Comparison of ENCODE assay signal across 24 cellular contexts in genomic region chr5:61678966-61679365, GRCh38.
DNase-seq lines count a peak whose midpoint lies in the region; ATAC-seq, FAIRE-seq and TF ChIP-seq lines count a peak whose summit lies in the region.
"Had no signal": no experiment of that assay in that cellular context is flagged by ENCODE, and none has a peak within 500 bp of the region (broad histone marks: within the 10 kb centered on the region; RNA-seq: fewer than 3 reads in every experiment).

No MANE protein-coding gene starts in this region.

- DNase-seq in DMS 273 (lab: John Stamatoyannopoulos, UW; ENCODE audit: unreplicated experiment) (peak; percentile 28), DMS 273 treated with DMSO at 0.1 percent for 48 hours (lab: John Stamatoyannopoulos, UW) (no peak), NCI-H460 (ENCODE audit: extremely low read depth, low read depth) (peak; percentile 26), H1 (ENCODE audit: low read depth in 1 of 2, low spot score in 2 of 2) (no peak), progenitor cell of endocrine pancreas (ENCODE audit: low spot score, unreplicated experiment) (no peak), dermis blood vessel endothelial cell (no peak)
- no peak for DNase-seq in natural killer cell treated with Interleukin-12 subunit alpha and Interleukin-12 subunit beta and Interleukin-15 and Interleukin-18, amount 100 ng/mL, for 72 hours (ENCODE audit: low spot score)
- DNase-seq: 8988T; activated CD4-positive, alpha-beta T cell treated with anti-CD3 and anti-CD28 coated beads, Interleukin-2, amount 10 ng/mL, durations not matched to agents 24 days and 14 days; Kasumi-1; lower lobe of right lung; NCI-H1048; NCI-H2081; NCI-H510A treated with DMSO at 0.1 percent for 48 hours; nucleus accumbens; T-cell; upper lobe of right lung had no signal

- no peak overlapping the region for H3K56ac ChIP-seq in H1 (replicated peaks; ENCODE audit: insufficient read length, low read depth, low read length)

- TF ChIP-seq CTCF in H1 (IDR thresholded peaks at IDR 0.05; ENCODE audit: control extremely low read depth in 1 of 3, insufficient read depth in 1 of 3, low read depth in 1 of 3, low read length in 3 of 3) (peak; percentile 50 to 68 (median 64)), progenitor cell of endocrine pancreas (IDR thresholded peaks at IDR 0.05; ENCODE audit: unreplicated experiment) (peak; percentile 29)

- H3K4me2 ChIP-seq in H1 (ENCODE audit: insufficient read depth in 1 of 2, low read depth in 2 of 2, low read length in 2 of 2), result no peak overlapping the region

- no peaks in the 10 kb centered on the region for H3K36me3 ChIP-seq in H1 (ENCODE audit: control insufficient read depth in 2 of 4, insufficient read depth in 4 of 4, low read length in 3 of 4)
- H3K36me3 ChIP-seq: lower lobe of right lung, upper lobe of right lung had no signal

- no peaks in the 10 kb centered on the region for H3K79me2 ChIP-seq in H1 (ENCODE audit: control insufficient read depth in 1 of 2, insufficient read depth in 2 of 2, low read length in 2 of 2)

- peaks cover 23% of the 10 kb centered on the region for H3K27me3 Mint-ChIP-seq in progenitor cell of endocrine pancreas
- peaks cover 4 to 16% of the 10 kb centered on the region in 2 donors for H3K27me3 Mint-ChIP-seq in natural killer cell treated with Interleukin-12 subunit alpha and Interleukin-12 subunit beta and Interleukin-15 and Interleukin-18, amount 100 ng/mL, for 72 hours

- no peak overlapping the region for H3K14ac ChIP-seq in H1 (ENCODE audit: insufficient read length)

- no peaks in the 10 kb centered on the region for H3K79me1 ChIP-seq in H1 (ENCODE audit: low read depth, low read length)

- no peak overlapping the region for H3K23ac ChIP-seq in H1 (ENCODE audit: insufficient read length)

- no peak overlapping the region for H2BK120ac ChIP-seq in H1 (replicated peaks; ENCODE audit: low read depth, low read length)

- H3K4me1 Mint-ChIP-seq in progenitor cell of endocrine pancreas (ENCODE audit: low read depth), result peaks cover 25% of the 10 kb centered on the region
- no peaks in the 10 kb centered on the region for H3K4me1 Mint-ChIP-seq in natural killer cell treated with Interleukin-12 subunit alpha and Interleukin-12 subunit beta and Interleukin-15 and Interleukin-18, amount 100 ng/mL, for 72 hours (ENCODE audit: low read depth in 2 of 2)
- H3K4me1 Mint-ChIP-seq: activated CD4-positive, alpha-beta T cell treated with anti-CD3 and anti-CD28 coated beads, Interleukin-2, amount 10 ng/mL, durations not matched to agents 24 days and 14 days; T-cell had no signal

- peak; percentile 42 for FAIRE-seq in H1 (lab: Jason Lieb, UNC)
- FAIRE-seq: endometrium, keratinocyte had no signal

- WGBS in H1 (ENCODE audit: extremely low coverage in 1 of 2, insufficient coverage in 1 of 2, insufficient read length in 1 of 2, insufficient replicate concordance in 2 of 2, low coverage in 1 of 2, low lambda C conversion rate in 2 of 2, missing lambda C conversion rate in 1 of 2), 2 experiments, result 67% methylated on average over 4 of the region's 4 CpGs; no CpG with 5 or more reads in 1 of the 2 experiments

- no peak for TF ChIP-seq POLR2A in H1 (IDR thresholded peaks at IDR 0.05; ENCODE audit: control extremely low read depth in 1 of 2, low read depth in 2 of 2, low read length in 2 of 2)

- H3K9ac ChIP-seq in H1 (replicated peaks in 1 of 4; ENCODE audit: extremely low read depth in 1 of 4, low read depth in 3 of 4, low read length in 3 of 4), result no peak overlapping the region

- no peak overlapping the region for H2AK5ac ChIP-seq in H1 (ENCODE audit: low read depth, low read length)

- peak overlapping the region; percentile 87 for H2AFZ ChIP-seq in H1 (ENCODE audit: low read length)

- H3K9me3 Mint-ChIP-seq in progenitor cell of endocrine pancreas (ENCODE audit: low read depth), result no peaks in the 10 kb centered on the region
- no peaks in the 10 kb centered on the region for H3K9me3 Mint-ChIP-seq in natural killer cell treated with Interleukin-12 subunit alpha and Interleukin-12 subunit beta and Interleukin-15 and Interleukin-18, amount 100 ng/mL, for 72 hours
- H3K9me3 Mint-ChIP-seq: activated CD4-positive, alpha-beta T cell treated with anti-CD3 and anti-CD28 coated beads, Interleukin-2, amount 10 ng/mL, durations not matched to agents 24 days and 14 days; activated naive CD4-positive, alpha-beta T cell treated with anti-CD3 and anti-CD28 coated beads, Interleukin-2, amount 50 U/mL, for 72 hours; T-cell had no signal

- peaks cover 0 to 2% (median 0%) of the 10 kb centered on the region in 4 experiments; a peak in 3 of 7 replicates for H3K4me1 ChIP-seq in H1 (replicated peaks in 1 of 4; ENCODE audit: control insufficient read depth in 3 of 4, insufficient read depth in 4 of 4, low read length in 3 of 4)
- H3K4me1 ChIP-seq: Caco-2, lower lobe of right lung, upper lobe of right lung had no signal

- POLR2A ChIA-PET in H1 (lab: Charles Lee; ENCODE audit: partially characterized antibody), result interaction anchor here (0.7 kb wide), 1 partner anchor 10 kb away, joined by 3 read pairs; no protein-coding TSS in a partner anchor

- no peak overlapping the region for H2BK20ac ChIP-seq in H1 (ENCODE audit: low read length)

- no peak overlapping the region for H3K4me3 ChIP-seq in H1 (ENCODE audit: extremely low read depth in 1 of 4, insufficient read depth in 2 of 4, low read depth in 3 of 4, low read length in 4 of 4)
- H3K4me3 ChIP-seq: lower lobe of right lung, upper lobe of right lung had no signal

- no peaks in the 10 kb centered on the region for H3K27me3 ChIP-seq in H1 (replicated peaks in 1 of 4; ENCODE audit: control insufficient read depth in 3 of 4, extremely low read depth in 1 of 4, insufficient read depth in 3 of 4, low read length in 3 of 4)
- H3K27me3 ChIP-seq: upper lobe of right lung had no signal

- TF ChIP-seq RAD21 in H1 (IDR thresholded peaks at IDR 0.05 in 1 of 2, conservative IDR thresholded peaks at IDR 0.05 in 1 of 2; ENCODE audit: low read depth in 2 of 2, low read length in 2 of 2), result peak; percentile 50 to 55; a peak in 3 of 4 replicates

- CTCF ChIA-PET in H1 (lab: Charles Lee; ENCODE audit: partially characterized antibody), result interaction anchor here (0.5 to 7.3 kb wide), 32 partner anchors 9 to 690 kb away, joined by 3 to 51 read pairs (median 4); no protein-coding TSS in a partner anchor

- H3K27ac ChIP-seq in H1 (ENCODE audit: low read depth, low read length), result no peak overlapping the region
- H3K27ac ChIP-seq: lower lobe of right lung, upper lobe of right lung had no signal

- H3K36me3 Mint-ChIP-seq in progenitor cell of endocrine pancreas (ENCODE audit: insufficient read depth), result no peaks in the 10 kb centered on the region
- H3K36me3 Mint-ChIP-seq in natural killer cell treated with Interleukin-12 subunit alpha and Interleukin-12 subunit beta and Interleukin-15 and Interleukin-18, amount 100 ng/mL, for 72 hours, result no peaks in the 10 kb centered on the region
- H3K36me3 Mint-ChIP-seq: activated naive CD4-positive, alpha-beta T cell treated with anti-CD3 and anti-CD28 coated beads, Interleukin-2, amount 50 U/mL, for 72 hours; T-cell had no signal

- no peak overlapping the region for H2BK5ac ChIP-seq in H1 (ENCODE audit: low read depth, low read length)

- H2BK12ac ChIP-seq in H1 (ENCODE audit: low read depth, low read length), result no peak overlapping the region

- H2BK15ac ChIP-seq in H1 (ENCODE audit: low read length), result peak overlapping the region; percentile 67; the same call in 1 of the 2 replicates

- no peak for TF ChIP-seq EP300 in H1 (IDR thresholded peaks at IDR 0.05; ENCODE audit: borderline replicate concordance in 1 of 2, low read depth in 2 of 2, low read length in 2 of 2)

- H3K4me3 Mint-ChIP-seq in progenitor cell of endocrine pancreas (ENCODE audit: low read depth), result no peak overlapping the region
- no peak overlapping the region for H3K4me3 Mint-ChIP-seq in natural killer cell treated with Interleukin-12 subunit alpha and Interleukin-12 subunit beta and Interleukin-15 and Interleukin-18, amount 100 ng/mL, for 72 hours
- H3K4me3 Mint-ChIP-seq: activated CD4-positive, alpha-beta T cell treated with anti-CD3 and anti-CD28 coated beads, Interleukin-2, amount 10 ng/mL, durations not matched to agents 24 days and 14 days; B cell; T-cell had no signal

- no peak overlapping the region for H3K18ac ChIP-seq in H1 (ENCODE audit: extremely low read depth, low read length)

- H4K5ac ChIP-seq in H1 (ENCODE audit: insufficient read length, low read depth, low read length), result no peak overlapping the region

- H4K91ac ChIP-seq in H1 (replicated peaks; ENCODE audit: insufficient read length, low read length), result peak overlapping the region; percentile 25

- no peak overlapping the region for H3K27ac Mint-ChIP-seq in progenitor cell of endocrine pancreas
- H3K27ac Mint-ChIP-seq in natural killer cell treated with Interleukin-12 subunit alpha and Interleukin-12 subunit beta and Interleukin-15 and Interleukin-18, amount 100 ng/mL, for 72 hours, result no peak overlapping the region
- H3K27ac Mint-ChIP-seq: activated CD4-positive, alpha-beta T cell treated with anti-CD3 and anti-CD28 coated beads, Interleukin-2, amount 10 ng/mL, durations not matched to agents 24 days and 14 days; activated naive CD4-positive, alpha-beta T cell treated with anti-CD3 and anti-CD28 coated beads, Interleukin-2, amount 50 U/mL, for 72 hours; B cell; T-cell had no signal

- H3K23me2 ChIP-seq in H1 (ENCODE audit: low read depth, low read length), result 0 out of 2 replicates have a peak, but pooled peaks cover 1% of the 10 kb centered on the region

- ATAC-seq in HG03460 (IDR thresholded peaks at IDR 0.05; ENCODE audit: unreplicated experiment), result no peak
- no peak for ATAC-seq in natural killer cell treated with Interleukin-12 subunit alpha and Interleukin-12 subunit beta and Interleukin-15 and Interleukin-18, amount 100 ng/mL, for 72 hours
- ATAC-seq: activated naive CD4-positive, alpha-beta T cell treated with anti-CD3 and anti-CD28 coated beads, Interleukin-2, amount 50 U/mL, for 72 hours; lower lobe of right lung; Right ventricle myocardium inferior; T-cell; upper lobe of right lung had no signal

- no peak overlapping the region for H4K8ac ChIP-seq in H1 (ENCODE audit: extremely low read depth, insufficient read depth, low read length)

- no peak overlapping the region for H3K4ac ChIP-seq in H1 (replicated peaks; ENCODE audit: insufficient read length, low read depth, low read length)

- H4K20me1 ChIP-seq in H1 (replicated peaks in 1 of 2; ENCODE audit: control insufficient read depth in 1 of 2, insufficient read depth in 2 of 2, low read length in 2 of 2), result no peaks in the 10 kb centered on the region

- H3K9me3 ChIP-seq in H1 (ENCODE audit: insufficient read depth in 2 of 2, low read depth in 1 of 2, low read length in 1 of 2), result no peaks in the 10 kb centered on the region
- H3K9me3 ChIP-seq: Caco-2, lower lobe of right lung, upper lobe of right lung had no signal

TF ChIP-seq in H1, 55 proteins besides CTCF, POLR2A, EP300 and RAD21 (continues in another document):
- TF ChIP-seq TEAD4 (IDR thresholded peaks at IDR 0.05; ENCODE audit: low read depth, low read length) (no peak), CHD1 (IDR thresholded peaks at IDR 0.05; ENCODE audit: low read depth, low read length) (no peak), HDAC6 (IDR thresholded peaks at IDR 0.05; ENCODE audit: low read depth, low read length) (no peak), POLR2AphosphoS5 (IDR thresholded peaks at IDR 0.05; ENCODE audit: low read depth, low read length) (no peak), RXRA (IDR thresholded peaks at IDR 0.05; ENCODE audit: insufficient read depth, low read depth, low read length) (no peak)

Comparison
In these comparisons a context has a peak if more than half of its experiments do, and no peak if none do; other contexts are left out.
1. DNase-seq: peak in DMS 273 (single experiment) and NCI-H460 (single experiment); none in DMS 273 treated with DMSO at 0.1 percent for 48 hours (single experiment), H1 (0 of 2), progenitor cell of endocrine pancreas (single experiment), natural killer cell treated with Interleukin-12 subunit alpha and Interleukin-12 subunit beta and Interleukin-15 and Interleukin-18, amount 100 ng/mL, for 72 hours (single experiment) and dermis blood vessel endothelial cell (single experiment).